ENCODE assay signal across 8 cellular contexts in the genomic region with DNA sequence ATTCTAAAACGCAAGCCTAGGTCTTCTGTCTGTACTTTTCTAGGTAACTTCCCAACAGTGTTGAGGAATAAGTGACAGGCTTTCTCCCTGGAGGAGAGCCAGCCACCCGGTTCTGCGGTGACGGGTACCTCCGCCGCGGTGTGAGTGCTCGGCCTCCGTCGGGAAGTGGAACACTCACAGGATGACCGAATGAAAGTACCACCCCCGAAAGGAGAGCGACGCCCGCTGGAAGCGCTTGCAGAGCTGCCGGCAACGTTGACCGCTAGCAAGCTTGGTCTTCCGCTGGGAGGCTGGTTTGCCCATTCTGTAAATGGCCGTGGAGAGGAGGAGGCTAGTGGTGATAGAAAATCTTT. TPM values are rescaled to one million over a fixed set of nuclear protein-coding genes. Genes with fewer than 3 reads are reported as not detected.
DNase-seq lines count a peak whose midpoint lies in the region; ATAC-seq and TF ChIP-seq lines count a peak whose summit lies in the region.

No MANE protein-coding gene starts in this region.

- CTCF ChIA-PET in WTC11 (lab: Charles Lee): interaction anchor here (0.7 to 5.1 kb wide), 11 partner anchors 8 to 550 kb away, joined by 3 to 45 read pairs (median 5); no protein-coding TSS in a partner anchor

- peak overlapping the region; percentile 97 for H3K27ac Mint-ChIP-seq in WTC11

- no peak for TF ChIP-seq CTCF in WTC11 (IDR thresholded peaks at IDR 0.05)

- H3K36me3 Mint-ChIP-seq in WTC11: peaks cover 7% of the 10 kb centered on the region; the same call in 1 of the 2 replicates

- peak overlapping the region; percentile 98 for H3K4me3 Mint-ChIP-seq in WTC11

- ATAC-seq in GM18861 (IDR thresholded peaks at IDR 0.05; ENCODE audit: unreplicated experiment): peak; percentile 19
- peak; percentile 27 for ATAC-seq in HG03135 (IDR thresholded peaks at IDR 0.05; ENCODE audit: unreplicated experiment)
- ATAC-seq in WTC11: peak; percentile 78

- POLR2A ChIA-PET in WTC11 (lab: Charles Lee): interaction anchor here (0.6 to 2.4 kb wide), 5 partner anchors 9 to 300 kb away, joined by 3 to 12 read pairs (median 4); no protein-coding TSS in a partner anchor

- no peaks in the 10 kb centered on the region for H3K9me3 Mint-ChIP-seq in WTC11

- peak; percentile 76 for DNase-seq in WTC11 (ENCODE audit: low spot score)
- DNase-seq in ecto neural progenitor cell (ENCODE audit: low spot score): peak; percentile 81
- peak; percentile 73 for DNase-seq in medulla oblongata (ENCODE audit: extremely low spot score)
- DNase-seq in stimulated activated CD8-positive, alpha-beta memory T cell treated with anti-CD3 and anti-CD28 coated beads, Interleukin-4, amount 100 ng/mL, for 48 hours: peak; percentile 61
- no peak for DNase-seq in NCI-H82 (lab: John Stamatoyannopoulos, UW)
- DNase-seq in GF-D8 (lab: John Stamatoyannopoulos, UW): no peak

- H3K27me3 Mint-ChIP-seq in WTC11 (ENCODE audit: low read depth): peaks cover 16% of the 10 kb centered on the region

- 0 out of 2 replicates have a peak, but pooled peaks cover 7% of the 10 kb centered on the region for H3K4me1 Mint-ChIP-seq in WTC11

TF ChIP-seq in WTC11, 78 proteins besides CTCF, POLR2A, EP300 and RAD21:
- peak; percentile 27; the same call in 1 of the 2 replicates for TF ChIP-seq GABPB1 (CRISPR knock-in tag; IDR thresholded peaks at IDR 0.05)
- no peak for TF ChIP-seq ESRRA (CRISPR knock-in tag; IDR thresholded peaks at IDR 0.05; ENCODE audit: borderline replicate concordance)

RNA-seq across cellular contexts. Expression of gene TMEM242, which starts 0.6 kb away (rescaled TPM):
- total RNA-seq in WTC11 (2021): 8.7 to 11.5 TPM (median 11.0 TPM) in 3 replicates

RNA-seq across cellular contexts. Expression of gene ZDHHC14, which starts 57.1 kb away (rescaled TPM):
- total RNA-seq in WTC11 (2021): 6.6 to 11.6 TPM (median 10.7 TPM) in 3 replicates

Comparison
In these comparisons a context has a peak if more than half of its experiments do, and no peak if none do; other contexts are left out.
1. ATAC-seq: peak in every context shown above with its lines; median percentile 78 in WTC11; 27 in HG03135; 19 in GM18861.
2. DNase-seq: peak in WTC11 (single experiment), ecto neural progenitor cell (single experiment), medulla oblongata (single experiment) and stimulated activated CD8-positive, alpha-beta memory T cell treated with anti-CD3 and anti-CD28 coated beads, Interleukin-4, amount 100 ng/mL, for 48 hours (single experiment); none in NCI-H82 (single experiment) and GF-D8 (single experiment).